In the genomic region with DNA sequence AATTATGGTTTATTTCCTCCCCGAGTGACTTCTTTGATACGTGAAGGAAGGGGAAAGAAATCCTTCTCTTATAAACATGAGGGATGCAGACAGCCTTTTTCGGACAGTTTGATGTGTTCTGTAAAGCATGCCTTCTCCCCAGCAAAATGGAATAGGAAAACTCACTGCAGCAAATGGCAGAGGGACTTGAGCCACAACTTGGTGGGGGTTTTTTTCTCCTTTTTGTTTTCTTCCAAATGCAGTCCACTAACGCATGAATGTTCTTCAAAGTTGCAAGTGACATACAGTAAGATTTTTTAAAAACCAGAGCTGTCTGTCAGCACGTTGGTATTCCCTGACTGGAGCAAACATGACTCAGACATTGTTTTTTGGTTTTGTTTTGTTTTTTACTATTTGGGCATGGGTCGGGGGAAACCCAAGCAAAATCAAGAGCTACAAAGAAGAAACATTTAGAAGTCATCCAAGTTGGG, we compare ENCODE assay signal across 8 cellular contexts. TPM values are rescaled to one million over a fixed set of nuclear protein-coding genes. Genes with fewer than 3 reads are reported as not detected.
A peak's percentile ranks its signal among the peaks of the same experiment; 100 is the strongest.
DNase-seq lines count a peak whose midpoint lies in the region; ATAC-seq and TF ChIP-seq lines count a peak whose summit lies in the region.

No MANE protein-coding gene starts in this region.

- H3K4me1 Mint-ChIP-seq in Calu3 (ENCODE audit: low read depth, unreplicated experiment): peaks cover 42% of the 10 kb centered on the region

- BruUV-seq in Calu3 (replicated peaks; lab: Mats Ljungman, UMichigan) (no TSS peak), PC-9 (replicated peaks; lab: Mats Ljungman, UMichigan) (no TSS peak)

- H3K4me1 ChIP-seq in PC-9 (replicated peaks; ENCODE audit: insufficient read depth) (peaks cover 25% of the 10 kb centered on the region), osteoblast (ENCODE audit: insufficient read depth, low read length) (peaks cover 15% of the 10 kb centered on the region)

- peaks cover 42% of the 10 kb centered on the region for H3K36me3 Mint-ChIP-seq in Calu3 (ENCODE audit: insufficient read depth, unreplicated experiment)

- H3K4me2 ChIP-seq in PC-9 (peak overlapping the region; percentile 90), osteoblast (ENCODE audit: insufficient read depth, low read length) (peak overlapping the region; percentile 98)

- no peaks in the 10 kb centered on the region for H3K9me2 ChIP-seq in PC-9 (ENCODE audit: insufficient read depth)

- no peaks in the 10 kb centered on the region for H3K36me3 ChIP-seq in PC-9 (ENCODE audit: low read depth)
- H3K36me3 ChIP-seq in osteoblast (ENCODE audit: insufficient read depth, low read length): no peaks in the 10 kb centered on the region

- CTCF ChIA-PET in Calu3 (lab: Charles Lee): interaction anchor here (0.6 kb wide), 1 partner anchor 20 kb away, joined by 3 read pairs; no protein-coding TSS in a partner anchor
- CTCF ChIA-PET in PC-9 (lab: Charles Lee): interaction anchor here (0.5 kb wide), 1 partner anchor 442 kb away, joined by 5 read pairs; no protein-coding TSS in a partner anchor

- H2AFZ ChIP-seq in PC-9 (peak overlapping the region; percentile 90), osteoblast (ENCODE audit: low read length) (peak overlapping the region; percentile 94)

- intact Hi-C loops in Calu3 (cut with micrococcal nuclease; ENCODE audit: unreplicated experiment): no loop called here
- intact Hi-C loops in PC-9 (cut with micrococcal nuclease; ENCODE audit: unreplicated experiment): loop anchor here (2.0 kb wide), 1 partner anchor 369 kb away; the partner anchor contains the start of gene RTN4

- H3F3A ChIP-seq in PC-9 (ENCODE audit: insufficient read depth, low read depth): peaks cover 19% of the 10 kb centered on the region

- no peaks in the 10 kb centered on the region for H3K9me3 ChIP-seq in PC-9 (ENCODE audit: insufficient read depth, low read depth)
- no peaks in the 10 kb centered on the region for H3K9me3 ChIP-seq in osteoblast (ENCODE audit: low read depth, low read length)

- TF ChIP-seq CTCF in Calu3 (IDR thresholded peaks at IDR 0.05; ENCODE audit: unreplicated experiment): no peak
- TF ChIP-seq CTCF in PC-9 (conservative IDR thresholded peaks at IDR 0.05): no peak
- no peak for TF ChIP-seq CTCF in epithelial cell of esophagus (IDR thresholded peaks at IDR 0.05; ENCODE audit: insufficient read depth, low read depth, low read length, missing control alignments)
- TF ChIP-seq CTCF in osteoblast (IDR thresholded peaks at IDR 0.05; ENCODE audit: extremely low read depth, low read depth, low read length): no peak

- no peak for ATAC-seq in HG02571 (IDR thresholded peaks at IDR 0.05; ENCODE audit: unreplicated experiment)

- H3K27me3 ChIP-seq in PC-9 (ENCODE audit: insufficient read depth, low read depth): no peaks in the 10 kb centered on the region
- H3K27me3 ChIP-seq in osteoblast (ENCODE audit: insufficient read depth, low read length): no peaks in the 10 kb centered on the region

- H3K79me2 ChIP-seq in PC-9 (ENCODE audit: low read depth) (no peaks in the 10 kb centered on the region), osteoblast (ENCODE audit: insufficient read depth, low read length) (peaks cover 41% of the 10 kb centered on the region)

- H3K27me3 Mint-ChIP-seq in Calu3 (ENCODE audit: unreplicated experiment): no peaks in the 10 kb centered on the region

- POLR2A ChIA-PET in PC-9 (lab: Charles Lee; ENCODE audit: unreplicated experiment): no interaction called here

- H3K27ac ChIP-seq in PC-9: no peak overlapping the region
- H3K27ac ChIP-seq in osteoblast (ENCODE audit: low read depth, low read length): peak overlapping the region; percentile 46

- H3K27ac Mint-ChIP-seq in Calu3 (ENCODE audit: unreplicated experiment): peak overlapping the region; percentile 91

- DNase-seq in Calu3: no peak
- DNase-seq in PC-9: peak in 1 of 2 experiments; percentile 43
- DNase-seq in epithelial cell of esophagus (ENCODE audit: low read depth): peak; percentile 27
- peak; percentile 80 for DNase-seq in osteoblast (ENCODE audit: insufficient read length, low spot score, missing footprints)
- DNase-seq in NCI-H524 (lab: John Stamatoyannopoulos, UW): no peak
- DNase-seq in middle frontal gyrus (ENCODE audit: extremely low spot score, low spot score): no peak
- no peak for DNase-seq in NOMO-1 treated with DMSO at 0.1 percent for 48 hours (lab: John Stamatoyannopoulos, UW; ENCODE audit: unreplicated experiment)

- no peaks in the 10 kb centered on the region for H3K9me3 Mint-ChIP-seq in Calu3 (ENCODE audit: low read depth, unreplicated experiment)

- H3K4me3 Mint-ChIP-seq in Calu3 (ENCODE audit: low read depth, unreplicated experiment): peak overlapping the region; percentile 96

- peak overlapping the region; percentile 71 for H3K4me3 ChIP-seq in PC-9
- H3K4me3 ChIP-seq in epithelial cell of esophagus (ENCODE audit: low read length): peak overlapping the region; percentile 64
- peak overlapping the region; percentile 92 for H3K4me3 ChIP-seq in osteoblast (ENCODE audit: insufficient read depth, low read length)

- H4K20me1 ChIP-seq in PC-9 (ENCODE audit: insufficient read depth) (no peaks in the 10 kb centered on the region), osteoblast (ENCODE audit: insufficient read depth, low read length) (no peaks in the 10 kb centered on the region)

RNA-seq across cellular contexts. Expression of gene CCDC88A, which starts 0.6 kb away (rescaled TPM):
- total RNA-seq in Calu3 (2022) (45.5 and 49.7 TPM in 2 replicates), PC-9 (2021) (12.0 and 12.3 TPM in 2 replicates), osteoblast (54.3 and 55.1 TPM in 2 replicates)

Comparison
In these comparisons a context has a peak if more than half of its experiments do, and no peak if none do; other contexts are left out.
1. DNase-seq: peak in epithelial cell of esophagus (single experiment) and osteoblast (single experiment); none in Calu3 (single experiment), NCI-H524 (0 of 2), middle frontal gyrus (single experiment) and NOMO-1 treated with DMSO at 0.1 percent for 48 hours (single experiment).
2. Peak in every context shown above with its lines, with median percentiles within 50 percentile points of each other: H3K4me3 ChIP-seq.